1 cellular context compared by ENCODE assay signal in the genomic region with DNA sequence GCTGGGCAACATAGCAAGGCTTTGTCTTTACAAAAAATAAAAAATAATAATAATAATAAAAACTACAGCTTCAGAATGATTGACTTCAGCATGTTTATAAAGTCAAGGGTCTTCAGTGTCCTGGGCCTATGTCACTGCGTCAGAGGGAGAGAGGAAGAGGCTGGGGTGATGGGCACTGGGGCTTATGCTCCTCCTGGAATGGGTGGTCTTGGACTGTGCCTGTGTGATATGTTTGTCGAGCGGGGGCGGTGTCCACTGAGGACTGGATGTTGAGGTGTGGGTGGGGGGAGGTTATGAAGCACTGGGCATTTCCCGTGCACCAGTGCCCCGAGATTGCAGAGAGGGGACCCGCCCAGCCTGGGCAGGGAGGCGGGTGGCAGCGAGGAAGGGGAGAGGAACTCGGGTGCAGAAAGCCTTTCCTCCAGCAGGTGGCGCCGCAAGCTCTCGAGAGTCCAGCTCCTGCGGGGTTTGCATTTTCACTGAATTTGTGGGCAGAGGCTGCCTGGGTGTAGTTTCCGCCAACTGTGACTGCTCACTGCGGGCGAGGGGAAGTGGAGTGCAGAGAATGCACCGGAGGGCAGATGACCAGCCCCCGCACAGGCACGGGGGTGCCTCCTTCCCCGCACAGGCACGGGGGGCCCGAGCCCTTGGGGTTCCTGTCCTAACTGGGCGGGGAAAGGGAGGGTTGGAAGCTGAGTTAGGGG.
TF ChIP-seq lines count a peak whose summit lies in the region.

No MANE protein-coding gene starts in this region.

TF ChIP-seq in endothelial cell of umbilical vein, 7 proteins besides CTCF, POLR2A, EP300 and RAD21 (continued from another document):
- TF ChIP-seq EZH2 (IDR thresholded peaks at IDR 0.05; ENCODE audit: borderline replicate concordance, low read depth, low read length, severe bottlenecking) (no peak), FOS (IDR thresholded peaks at IDR 0.05; ENCODE audit: borderline replicate concordance, insufficient read depth, low read length) (peak; percentile 30), GATA2 (IDR thresholded peaks at IDR 0.05; ENCODE audit: insufficient read depth, insufficient read length, low read depth, low read length) (peak; percentile 5), MYC (IDR thresholded peaks at IDR 0.05; ENCODE audit: low read depth, low read length) (no peak)
- TF ChIP-seq, protein P1, sequence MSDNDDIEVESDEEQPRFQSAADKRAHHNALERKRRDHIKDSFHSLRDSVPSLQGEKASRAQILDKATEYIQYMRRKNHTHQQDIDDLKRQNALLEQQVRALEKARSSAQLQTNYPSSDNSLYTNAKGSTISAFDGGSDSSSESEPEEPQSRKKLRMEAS (IDR thresholded peaks at IDR 0.05; ENCODE audit: insufficient read depth, insufficient read length), result no peak
